1 cellular context compared by ENCODE assay signal in the genomic region with DNA sequence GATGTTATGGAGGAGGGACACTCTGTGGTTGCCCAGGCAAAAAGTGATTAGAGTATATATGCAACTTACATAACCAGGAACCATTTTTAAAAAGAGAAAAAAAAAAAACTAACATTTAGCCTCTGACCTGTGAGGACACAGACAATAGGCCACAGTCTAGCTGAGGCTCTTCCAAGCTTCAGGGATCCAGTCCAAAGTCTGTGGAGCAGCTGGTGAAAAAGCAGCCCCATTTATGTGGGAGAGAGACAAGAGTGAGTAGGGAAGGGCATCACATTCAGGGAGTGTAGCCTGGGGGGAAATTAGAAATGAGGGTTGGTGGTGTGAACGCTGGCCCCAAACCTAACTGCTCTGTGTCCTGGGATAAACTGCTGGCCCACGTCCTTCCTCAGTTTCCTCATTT.
TF ChIP-seq lines count a peak whose summit lies in the region.

No MANE protein-coding gene starts in this region.

TF ChIP-seq in HepG2, 621 proteins besides CTCF, POLR2A, EP300 and RAD21 (continued from another document and continues in another):
- TF ChIP-seq HINFP (CRISPR knock-in tag; IDR thresholded peaks at IDR 0.05; ENCODE audit: low read depth) (no peak), NR2F6 (IDR thresholded peaks at IDR 0.05) (peak; percentile 91), NR2F6 (CRISPR knock-in tag; IDR thresholded peaks at IDR 0.05) (peak; percentile 92), ZEB1 (IDR thresholded peaks at IDR 0.05; ENCODE audit: insufficient replicate concordance, low read depth) (no peak), KLF15 (CRISPR knock-in tag; IDR thresholded peaks at IDR 0.05; ENCODE audit: borderline replicate concordance) (no peak), SIN3B (IDR thresholded peaks at IDR 0.05; ENCODE audit: low read length) (no peak), FOXK2 (IDR thresholded peaks at IDR 0.05) (no peak), PHF21A (CRISPR knock-in tag; IDR thresholded peaks at IDR 0.05) (no peak; the same call in 1 of the 2 replicates), SMAD1 (CRISPR knock-in tag; IDR thresholded peaks at IDR 0.05; ENCODE audit: borderline replicate concordance, low read depth) (no peak), ZNF232 (CRISPR knock-in tag; IDR thresholded peaks at IDR 0.05; ENCODE audit: borderline replicate concordance) (no peak), IRF2 (CRISPR knock-in tag; IDR thresholded peaks at IDR 0.05) (no peak), ZNF7 (CRISPR knock-in tag; IDR thresholded peaks at IDR 0.05) (no peak), MXI1 (IDR thresholded peaks at IDR 0.05; ENCODE audit: borderline replicate concordance, low read depth, low read length) (no peak), HOXA7 (CRISPR knock-in tag; IDR thresholded peaks at IDR 0.05) (no peak), ZNF256 (CRISPR knock-in tag; conservative IDR thresholded peaks at IDR 0.05) (no peak), ZNF746 (CRISPR knock-in tag; IDR thresholded peaks at IDR 0.05) (no peak), ZNF24 (IDR thresholded peaks at IDR 0.05) (no peak), FOXC1 (CRISPR knock-in tag; IDR thresholded peaks at IDR 0.05; ENCODE audit: borderline replicate concordance) (no peak), ZNF550 (CRISPR knock-in tag; IDR thresholded peaks at IDR 0.05; ENCODE audit: borderline replicate concordance) (no peak), ZNF124 (CRISPR knock-in tag; IDR thresholded peaks at IDR 0.05) (no peak), ZNF776 (CRISPR knock-in tag; IDR thresholded peaks at IDR 0.05) (no peak), ZNF501 (CRISPR knock-in tag; IDR thresholded peaks at IDR 0.05) (no peak), TP53 (CRISPR knock-in tag; conservative IDR thresholded peaks at IDR 0.05) (no peak), ARHGAP35 (CRISPR knock-in tag; IDR thresholded peaks at IDR 0.05; ENCODE audit: borderline replicate concordance) (no peak), MYNN (CRISPR knock-in tag; IDR thresholded peaks at IDR 0.05; ENCODE audit: low read depth) (no peak), PITX1 (CRISPR knock-in tag; IDR thresholded peaks at IDR 0.05) (no peak), ESRRA (CRISPR knock-in tag; IDR thresholded peaks at IDR 0.05; ENCODE audit: low read depth) (no peak), NAIF1 (CRISPR knock-in tag; IDR thresholded peaks at IDR 0.05; ENCODE audit: borderline replicate concordance) (no peak), NFRKB (IDR thresholded peaks at IDR 0.05) (no peak), ZNF441 (CRISPR knock-in tag; IDR thresholded peaks at IDR 0.05; ENCODE audit: borderline replicate concordance) (no peak), ZFP41 (CRISPR knock-in tag; IDR thresholded peaks at IDR 0.05; ENCODE audit: borderline replicate concordance) (no peak), TEAD3 (CRISPR knock-in tag; optimal IDR thresholded peaks at IDR 0.05; ENCODE audit: borderline replicate concordance) (no peak), ZNF616 (CRISPR knock-in tag; IDR thresholded peaks at IDR 0.05; ENCODE audit: low read depth) (no peak), JUNB (CRISPR knock-in tag; IDR thresholded peaks at IDR 0.05; ENCODE audit: borderline replicate concordance) (no peak), ELF1 (CRISPR knock-in tag; IDR thresholded peaks at IDR 0.05) (no peak), HNRNPL (IDR thresholded peaks at IDR 0.05; ENCODE audit: low read depth, low read length) (no peak), KLF16 (CRISPR knock-in tag; IDR thresholded peaks at IDR 0.05) (no peak), MLX (CRISPR knock-in tag; IDR thresholded peaks at IDR 0.05) (no peak), JDP2 (CRISPR knock-in tag; IDR thresholded peaks at IDR 0.05; ENCODE audit: borderline replicate concordance) (no peak), EEA1 (CRISPR knock-in tag; IDR thresholded peaks at IDR 0.05; ENCODE audit: borderline replicate concordance) (no peak), ETV6 (CRISPR knock-in tag; conservative IDR thresholded peaks at IDR 0.05) (no peak), E2F5 (CRISPR knock-in tag; conservative IDR thresholded peaks at IDR 0.05) (no peak), KLF6 (CRISPR knock-in tag; IDR thresholded peaks at IDR 0.05) (no peak), ZBTB8A (CRISPR knock-in tag; IDR thresholded peaks at IDR 0.05; ENCODE audit: borderline replicate concordance, low read depth) (no peak), ZSCAN20 (CRISPR knock-in tag; IDR thresholded peaks at IDR 0.05; ENCODE audit: borderline replicate concordance) (no peak), KAT8 (CRISPR knock-in tag; IDR thresholded peaks at IDR 0.05) (0 out of 2 replicates have a peak, but pooled peaks have one; percentile 43), ZNF382 (CRISPR knock-in tag; IDR thresholded peaks at IDR 0.05; ENCODE audit: borderline replicate concordance) (no peak), MTA3 (CRISPR knock-in tag; IDR thresholded peaks at IDR 0.05) (no peak), KLF9 (CRISPR knock-in tag; IDR thresholded peaks at IDR 0.05; ENCODE audit: low read depth) (no peak), ZFP62 (CRISPR knock-in tag; IDR thresholded peaks at IDR 0.05) (no peak), HNF1B (CRISPR knock-in tag; IDR thresholded peaks at IDR 0.05) (no peak)
- TF ChIP-seq, protein P1, sequence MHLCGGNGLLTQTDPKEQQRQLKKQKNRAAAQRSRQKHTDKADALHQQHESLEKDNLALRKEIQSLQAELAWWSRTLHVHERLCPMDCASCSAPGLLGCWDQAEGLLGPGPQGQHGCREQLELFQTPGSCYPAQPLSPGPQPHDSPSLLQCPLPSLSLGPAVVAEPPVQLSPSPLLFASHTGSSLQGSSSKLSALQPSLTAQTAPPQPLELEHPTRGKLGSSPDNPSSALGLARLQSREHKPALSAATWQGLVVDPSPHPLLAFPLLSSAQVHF (CRISPR knock-in tag; IDR thresholded peaks at IDR 0.05) = no peak
- TF ChIP-seq, protein P2, sequence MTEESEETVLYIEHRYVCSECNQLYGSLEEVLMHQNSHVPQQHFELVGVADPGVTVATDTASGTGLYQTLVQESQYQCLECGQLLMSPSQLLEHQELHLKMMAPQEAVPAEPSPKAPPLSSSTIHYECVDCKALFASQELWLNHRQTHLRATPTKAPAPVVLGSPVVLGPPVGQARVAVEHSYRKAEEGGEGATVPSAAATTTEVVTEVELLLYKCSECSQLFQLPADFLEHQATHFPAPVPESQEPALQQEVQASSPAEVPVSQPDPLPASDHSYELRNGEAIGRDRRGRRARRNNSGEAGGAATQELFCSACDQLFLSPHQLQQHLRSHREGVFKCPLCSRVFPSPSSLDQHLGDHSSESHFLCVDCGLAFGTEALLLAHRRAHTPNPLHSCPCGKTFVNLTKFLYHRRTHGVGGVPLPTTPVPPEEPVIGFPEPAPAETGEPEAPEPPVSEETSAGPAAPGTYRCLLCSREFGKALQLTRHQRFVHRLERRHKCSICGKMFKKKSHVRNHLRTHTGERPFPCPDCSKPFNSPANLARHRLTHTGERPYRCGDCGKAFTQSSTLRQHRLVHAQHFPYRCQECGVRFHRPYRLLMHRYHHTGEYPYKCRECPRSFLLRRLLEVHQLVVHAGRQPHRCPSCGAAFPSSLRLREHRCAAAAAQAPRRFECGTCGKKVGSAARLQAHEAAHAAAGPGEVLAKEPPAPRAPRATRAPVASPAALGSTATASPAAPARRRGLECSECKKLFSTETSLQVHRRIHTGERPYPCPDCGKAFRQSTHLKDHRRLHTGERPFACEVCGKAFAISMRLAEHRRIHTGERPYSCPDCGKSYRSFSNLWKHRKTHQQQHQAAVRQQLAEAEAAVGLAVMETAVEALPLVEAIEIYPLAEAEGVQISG (CRISPR knock-in tag; IDR thresholded peaks at IDR 0.05) = 0 out of 2 replicates have a peak, but pooled peaks have one; percentile 24
- TF ChIP-seq, protein P3, sequence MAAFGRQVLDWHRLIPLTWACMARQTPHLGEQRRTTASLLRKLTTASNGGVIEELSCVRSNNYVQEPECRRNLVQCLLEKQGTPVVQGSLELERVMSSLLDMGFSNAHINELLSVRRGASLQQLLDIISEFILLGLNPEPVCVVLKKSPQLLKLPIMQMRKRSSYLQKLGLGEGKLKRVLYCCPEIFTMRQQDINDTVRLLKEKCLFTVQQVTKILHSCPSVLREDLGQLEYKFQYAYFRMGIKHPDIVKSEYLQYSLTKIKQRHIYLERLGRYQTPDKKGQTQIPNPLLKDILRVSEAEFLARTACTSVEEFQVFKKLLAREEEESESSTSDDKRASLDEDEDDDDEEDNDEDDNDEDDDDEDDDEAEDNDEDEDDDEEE (CRISPR knock-in tag; IDR thresholded peaks at IDR 0.05) = no peak
- TF ChIP-seq, protein P4, sequence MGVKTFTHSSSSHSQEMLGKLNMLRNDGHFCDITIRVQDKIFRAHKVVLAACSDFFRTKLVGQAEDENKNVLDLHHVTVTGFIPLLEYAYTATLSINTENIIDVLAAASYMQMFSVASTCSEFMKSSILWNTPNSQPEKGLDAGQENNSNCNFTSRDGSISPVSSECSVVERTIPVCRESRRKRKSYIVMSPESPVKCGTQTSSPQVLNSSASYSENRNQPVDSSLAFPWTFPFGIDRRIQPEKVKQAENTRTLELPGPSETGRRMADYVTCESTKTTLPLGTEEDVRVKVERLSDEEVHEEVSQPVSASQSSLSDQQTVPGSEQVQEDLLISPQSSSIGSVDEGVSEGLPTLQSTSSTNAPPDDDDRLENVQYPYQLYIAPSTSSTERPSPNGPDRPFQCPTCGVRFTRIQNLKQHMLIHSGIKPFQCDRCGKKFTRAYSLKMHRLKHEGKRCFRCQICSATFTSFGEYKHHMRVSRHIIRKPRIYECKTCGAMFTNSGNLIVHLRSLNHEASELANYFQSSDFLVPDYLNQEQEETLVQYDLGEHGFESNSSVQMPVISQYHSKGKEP (CRISPR knock-in tag; IDR thresholded peaks at IDR 0.05) = no peak
- TF ChIP-seq, protein P5, sequence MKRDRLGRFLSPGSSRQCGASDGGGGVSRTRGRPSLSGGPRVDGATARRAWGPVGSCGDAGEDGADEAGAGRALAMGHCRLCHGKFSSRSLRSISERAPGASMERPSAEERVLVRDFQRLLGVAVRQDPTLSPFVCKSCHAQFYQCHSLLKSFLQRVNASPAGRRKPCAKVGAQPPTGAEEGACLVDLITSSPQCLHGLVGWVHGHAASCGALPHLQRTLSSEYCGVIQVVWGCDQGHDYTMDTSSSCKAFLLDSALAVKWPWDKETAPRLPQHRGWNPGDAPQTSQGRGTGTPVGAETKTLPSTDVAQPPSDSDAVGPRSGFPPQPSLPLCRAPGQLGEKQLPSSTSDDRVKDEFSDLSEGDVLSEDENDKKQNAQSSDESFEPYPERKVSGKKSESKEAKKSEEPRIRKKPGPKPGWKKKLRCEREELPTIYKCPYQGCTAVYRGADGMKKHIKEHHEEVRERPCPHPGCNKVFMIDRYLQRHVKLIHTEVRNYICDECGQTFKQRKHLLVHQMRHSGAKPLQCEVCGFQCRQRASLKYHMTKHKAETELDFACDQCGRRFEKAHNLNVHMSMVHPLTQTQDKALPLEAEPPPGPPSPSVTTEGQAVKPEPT (CRISPR knock-in tag; IDR thresholded peaks at IDR 0.05; ENCODE audit: low read depth) = no peak
- TF ChIP-seq, protein P6, sequence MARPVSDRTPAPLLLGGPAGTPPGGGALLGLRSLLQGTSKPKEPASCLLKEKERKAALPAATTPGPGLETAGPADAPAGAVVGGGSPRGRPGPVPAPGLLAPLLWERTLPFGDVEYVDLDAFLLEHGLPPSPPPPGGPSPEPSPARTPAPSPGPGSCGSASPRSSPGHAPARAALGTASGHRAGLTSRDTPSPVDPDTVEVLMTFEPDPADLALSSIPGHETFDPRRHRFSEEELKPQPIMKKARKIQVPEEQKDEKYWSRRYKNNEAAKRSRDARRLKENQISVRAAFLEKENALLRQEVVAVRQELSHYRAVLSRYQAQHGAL (CRISPR knock-in tag; IDR thresholded peaks at IDR 0.05; ENCODE audit: not compliant biosample characterization) = no peak
- TF ChIP-seq, protein P7, sequence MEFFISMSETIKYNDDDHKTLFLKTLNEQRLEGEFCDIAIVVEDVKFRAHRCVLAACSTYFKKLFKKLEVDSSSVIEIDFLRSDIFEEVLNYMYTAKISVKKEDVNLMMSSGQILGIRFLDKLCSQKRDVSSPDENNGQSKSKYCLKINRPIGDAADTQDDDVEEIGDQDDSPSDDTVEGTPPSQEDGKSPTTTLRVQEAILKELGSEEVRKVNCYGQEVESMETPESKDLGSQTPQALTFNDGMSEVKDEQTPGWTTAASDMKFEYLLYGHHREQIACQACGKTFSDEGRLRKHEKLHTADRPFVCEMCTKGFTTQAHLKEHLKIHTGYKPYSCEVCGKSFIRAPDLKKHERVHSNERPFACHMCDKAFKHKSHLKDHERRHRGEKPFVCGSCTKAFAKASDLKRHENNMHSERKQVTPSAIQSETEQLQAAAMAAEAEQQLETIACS (CRISPR knock-in tag; IDR thresholded peaks at IDR 0.05) = no peak
